9 cellular contexts compared by ENCODE assay signal in the genomic region with DNA sequence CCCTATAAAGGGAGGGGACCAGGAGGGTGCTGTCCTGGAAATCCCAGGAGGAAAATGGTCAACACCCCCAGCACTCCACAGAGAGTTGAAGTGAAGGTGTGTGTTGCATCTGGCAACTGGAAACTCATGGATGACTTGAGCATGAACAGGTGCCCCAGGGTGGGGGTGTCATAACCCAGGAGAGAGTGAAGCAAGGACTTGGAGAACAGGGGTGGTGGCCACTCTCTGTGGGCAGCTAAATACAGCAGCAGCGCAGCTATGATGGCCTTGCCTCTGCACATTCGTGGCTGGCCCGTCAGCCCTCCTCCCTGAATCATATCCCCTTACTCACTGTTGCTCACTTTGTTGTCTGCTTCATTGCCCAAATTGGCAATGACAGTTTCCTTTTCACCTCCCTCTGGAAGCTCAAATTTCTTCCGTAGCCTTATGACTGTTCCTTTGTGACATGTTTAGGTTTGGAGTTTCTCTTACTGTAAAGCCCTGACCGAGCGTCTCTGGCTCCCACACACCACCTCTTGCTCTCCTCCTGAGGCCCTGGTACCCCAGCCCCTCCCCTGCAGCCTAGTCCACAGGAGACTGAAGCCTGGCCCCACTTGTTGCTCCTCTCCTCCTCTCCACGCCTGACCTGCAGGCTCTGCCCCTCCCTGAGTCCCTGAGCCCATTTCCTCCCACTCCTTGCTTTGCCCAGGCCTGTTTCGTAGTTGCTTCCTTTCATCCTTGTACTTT.
DNase-seq lines count a peak whose midpoint lies in the region; ATAC-seq and TF ChIP-seq lines count a peak whose summit lies in the region.
"Had no signal": no experiment of that assay in that cellular context is flagged by ENCODE, and none has a peak within 500 bp of the region (broad histone marks: within the 10 kb centered on the region; RNA-seq: fewer than 3 reads in every experiment).

No MANE protein-coding gene starts in this region.

- TF ChIP-seq CTCF in gastroesophageal sphincter (IDR thresholded peaks at IDR 0.05), result no peak
- no peak for TF ChIP-seq CTCF in smooth muscle cell (IDR thresholded peaks at IDR 0.05; ENCODE audit: borderline replicate concordance, insufficient read depth, poor library complexity, severe bottlenecking)

- H3K36me3 ChIP-seq in gastroesophageal sphincter, result no peaks in the 10 kb centered on the region
- H3K36me3 ChIP-seq in smooth muscle cell (ENCODE audit: low read depth), result no peaks in the 10 kb centered on the region

- no peak for TF ChIP-seq EP300 in gastroesophageal sphincter (IDR thresholded peaks at IDR 0.05)

- WGBS in gastroesophageal sphincter (ENCODE audit: low coverage in 1 of 2), 2 donors, result 31 to 34% methylated on average over 5 to 7 of the region's 8 CpGs
- WGBS in smooth muscle cell (ENCODE audit: low lambda C conversion rate), result 21% methylated on average over 8 of the region's 8 CpGs

- peak overlapping the region in 1 of 2 donors; percentile 11 for H3K4me3 ChIP-seq in gastroesophageal sphincter
- H3K4me3 ChIP-seq in smooth muscle cell, result no peak overlapping the region

- H3K9me3 ChIP-seq in gastroesophageal sphincter (no peaks in the 10 kb centered on the region), smooth muscle cell (replicated peaks; ENCODE audit: low read depth) (no peaks in the 10 kb centered on the region)

- H3K4me2 ChIP-seq in smooth muscle cell, result peak overlapping the region; percentile 75

- H3K9ac ChIP-seq in smooth muscle cell (ENCODE audit: low read depth), result peak overlapping the region; percentile 61

- ATAC-seq in gastroesophageal sphincter, result no peak
- ATAC-seq in GM19455 (IDR thresholded peaks at IDR 0.05; ENCODE audit: unreplicated experiment), result no peak

- no peaks in the 10 kb centered on the region for H4K20me1 ChIP-seq in smooth muscle cell (ENCODE audit: low read depth)

- no peak for TF ChIP-seq POLR2A in gastroesophageal sphincter (IDR thresholded peaks at IDR 0.05)

- H3K79me2 ChIP-seq in smooth muscle cell (ENCODE audit: low read depth), result peaks cover 39% of the 10 kb centered on the region

- no peaks in the 10 kb centered on the region for H3F3A ChIP-seq in smooth muscle cell (ENCODE audit: low read depth)

- DNase-seq in NCI-H2029 (lab: John Stamatoyannopoulos, UW) (peak; percentile 33), NCI-H2029 treated with DMSO at 0.1 percent for 48 hours (lab: John Stamatoyannopoulos, UW) (no peak), SW480 (ENCODE audit: low spot score) (peak; percentile 26), smooth muscle cell (lab: John Stamatoyannopoulos, UW; ENCODE audit: unreplicated experiment) (no peak), CD1c-positive myeloid dendritic cell (ENCODE audit: extremely low spot score) (no peak), germinal center (ENCODE audit: low spot score) (no peak)
- DNase-seq: activated B cell treated with CpG ODN at 0.5 μM for 24 hours had no signal

- H3K27ac ChIP-seq in gastroesophageal sphincter (peak overlapping the region; percentile 11 to 82 (median 73)), smooth muscle cell (ENCODE audit: low read depth) (peak overlapping the region; percentile 93)

- peaks cover 9 to 89% (median 16%) of the 10 kb centered on the region in 3 donors for H3K4me1 ChIP-seq in gastroesophageal sphincter
- peaks cover 20% of the 10 kb centered on the region for H3K4me1 ChIP-seq in smooth muscle cell (ENCODE audit: low read depth)

- H2AFZ ChIP-seq in smooth muscle cell (ENCODE audit: low read depth), result no peak overlapping the region

- H3K27me3 ChIP-seq in gastroesophageal sphincter (no peaks in the 10 kb centered on the region), smooth muscle cell (ENCODE audit: low read depth) (no peaks in the 10 kb centered on the region)

Comparison
In these comparisons a context has a peak if more than half of its experiments do, and no peak if none do; other contexts are left out.
1. DNase-seq: peak in NCI-H2029 (single experiment) and SW480 (single experiment); none in NCI-H2029 treated with DMSO at 0.1 percent for 48 hours (single experiment), smooth muscle cell (single experiment), CD1c-positive myeloid dendritic cell (single experiment) and germinal center (single experiment).